ENCODE assay signal across 1 cellular context in genomic region chr11:33742249-33742851, GRCh38.
TF ChIP-seq lines count a peak whose summit lies in the region.

No MANE protein-coding gene starts in this region.

TF ChIP-seq in K562, 482 proteins besides CTCF, POLR2A, EP300 and RAD21:
- TF ChIP-seq HOXB6 (CRISPR knock-in tag; IDR thresholded peaks at IDR 0.05; ENCODE audit: borderline replicate concordance) (no peak), ILF3 (IDR thresholded peaks at IDR 0.05; ENCODE audit: borderline replicate concordance) (0 out of 2 replicates have a peak, but pooled peaks have one; percentile 25), FOXA3 (CRISPR knock-in tag; conservative IDR thresholded peaks at IDR 0.05 in 1 of 2, IDR thresholded peaks at IDR 0.05 in 1 of 2) (peak in 1 of 2 experiments; percentile 64; a peak in 1 of 4 replicates), DEAF1 (CRISPR knock-in tag; IDR thresholded peaks at IDR 0.05) (peak; percentile 67), FOXK2 (conservative IDR thresholded peaks at IDR 0.05 in 1 of 2, IDR thresholded peaks at IDR 0.05 in 1 of 2; ENCODE audit: low read depth in 2 of 2) (peak in 1 of 2 experiments; percentile 49; a peak in 1 of 4 replicates)
